In genomic region chr1:3747903-3748302, GRCh38 we compare ENCODE assay signal across 9 cellular contexts. TPM values are rescaled to one million over a fixed set of nuclear protein-coding genes. Genes with fewer than 3 reads are reported as not detected.
DNase-seq lines count a peak whose midpoint lies in the region; ATAC-seq and TF ChIP-seq lines count a peak whose summit lies in the region.
"Had no signal": no experiment of that assay in that cellular context is flagged by ENCODE, and none has a peak within 500 bp of the region (broad histone marks: within the 10 kb centered on the region; RNA-seq: fewer than 3 reads in every experiment).

No MANE protein-coding gene starts in this region.

- no peak for TF ChIP-seq EP300 in suprapubic skin (IDR thresholded peaks at IDR 0.05)

- no peak overlapping the region for H3K27ac ChIP-seq in suprapubic skin

- no peaks in the 10 kb centered on the region for H3K9me3 Mint-ChIP-seq in activated T-cell treated with anti-CD3 and anti-CD28 coated beads, Interleukin-2, amount 50 U/mL, for 72 hours
- no peaks in the 10 kb centered on the region for H3K9me3 Mint-ChIP-seq in activated T-helper 17 cell treated with anti-CD3 and anti-CD28 coated beads, Interleukin-2, amount 50 U/mL, for 72 hours
- H3K9me3 Mint-ChIP-seq in immature natural killer cell, result no peaks in the 10 kb centered on the region

- TF ChIP-seq CTCF in suprapubic skin (IDR thresholded peaks at IDR 0.05), result no peak

- H3K27me3 Mint-ChIP-seq in activated T-cell treated with anti-CD3 and anti-CD28 coated beads, Interleukin-2, amount 50 U/mL, for 72 hours (ENCODE audit: low read depth), result no peaks in the 10 kb centered on the region
- H3K27me3 Mint-ChIP-seq in activated T-helper 17 cell treated with anti-CD3 and anti-CD28 coated beads, Interleukin-2, amount 50 U/mL, for 72 hours, result no peaks in the 10 kb centered on the region
- peaks cover 1 to 12% (median 2%) of the 10 kb centered on the region in 3 donors for H3K27me3 Mint-ChIP-seq in immature natural killer cell (ENCODE audit: low read depth in 3 of 3)

- H3K27me3 ChIP-seq in suprapubic skin, result peaks cover 10% of the 10 kb centered on the region

- H3K4me1 Mint-ChIP-seq in activated T-cell treated with anti-CD3 and anti-CD28 coated beads, Interleukin-2, amount 50 U/mL, for 72 hours (ENCODE audit: low read depth), result peaks cover 44% of the 10 kb centered on the region
- peaks cover 18% of the 10 kb centered on the region for H3K4me1 Mint-ChIP-seq in activated T-helper 17 cell treated with anti-CD3 and anti-CD28 coated beads, Interleukin-2, amount 50 U/mL, for 72 hours
- peaks cover 29 to 33% of the 10 kb centered on the region in 2 donors for H3K4me1 Mint-ChIP-seq in immature natural killer cell

- H3K36me3 Mint-ChIP-seq in activated T-cell treated with anti-CD3 and anti-CD28 coated beads, Interleukin-2, amount 50 U/mL, for 72 hours (ENCODE audit: insufficient read depth in 2 of 2), result no peaks in the 10 kb centered on the region
- no peaks in the 10 kb centered on the region for H3K36me3 Mint-ChIP-seq in activated T-helper 17 cell treated with anti-CD3 and anti-CD28 coated beads, Interleukin-2, amount 50 U/mL, for 72 hours (ENCODE audit: low read depth)
- H3K36me3 Mint-ChIP-seq in immature natural killer cell, result peaks cover 0 to 4% (median 4%) of the 10 kb centered on the region in 3 donors

- DNase-seq in activated T-cell treated with anti-CD3 and anti-CD28 coated beads, Interleukin-2, amount 50 U/mL, for 72 hours, result no peak
- DNase-seq in activated T-cell treated with anti-CD3 and anti-CD28 coated beads, Interleukin-2, amount 50 U/mL, for 48 hours, result no peak
- DNase-seq in immature natural killer cell (no peak), suprapubic skin (ENCODE audit: low spot score in 2 of 2) (peak in 1 of 2 donors; percentile 56), NCI-H146 treated with DMSO at 0.1 percent for 48 hours (lab: John Stamatoyannopoulos, UW; ENCODE audit: unreplicated experiment) (no peak), activated gamma-delta T cell treated with Interleukin-2 at 50 U/mL for 16 hours (no peak)

- peaks cover 38% of the 10 kb centered on the region for H3K4me1 ChIP-seq in suprapubic skin

- H3K9me3 ChIP-seq in suprapubic skin, result no peaks in the 10 kb centered on the region

- no peak overlapping the region for H3K27ac Mint-ChIP-seq in activated T-cell treated with anti-CD3 and anti-CD28 coated beads, Interleukin-2, amount 50 U/mL, for 72 hours
- peak overlapping the region; percentile 62 for H3K27ac Mint-ChIP-seq in activated T-helper 17 cell treated with anti-CD3 and anti-CD28 coated beads, Interleukin-2, amount 50 U/mL, for 72 hours
- H3K27ac Mint-ChIP-seq in immature natural killer cell, result peak overlapping the region in 5 of 6 donors; percentile 48 to 63 (median 57)

- peak overlapping the region; percentile 68 for H3K4me3 ChIP-seq in suprapubic skin

- TF ChIP-seq POLR2A in suprapubic skin (IDR thresholded peaks at IDR 0.05), result no peak

- peak overlapping the region; percentile 74 to 84 for H3K4me3 Mint-ChIP-seq in activated T-cell treated with anti-CD3 and anti-CD28 coated beads, Interleukin-2, amount 50 U/mL, for 72 hours
- H3K4me3 Mint-ChIP-seq in activated T-helper 17 cell treated with anti-CD3 and anti-CD28 coated beads, Interleukin-2, amount 50 U/mL, for 72 hours, result peak overlapping the region; percentile 76
- H3K4me3 Mint-ChIP-seq in immature natural killer cell, result peak overlapping the region; percentile 71 to 80 (median 73)

- WGBS in suprapubic skin, result 65% methylated on average over 13 of the region's 13 CpGs

- H3K36me3 ChIP-seq in suprapubic skin, result peaks cover 3% of the 10 kb centered on the region

- ATAC-seq in activated T-cell treated with anti-CD3 and anti-CD28 coated beads, Interleukin-2, amount 50 U/mL, for 72 hours (replicated peaks in 1 of 2), result no peak
- no peak for ATAC-seq in activated T-helper 17 cell treated with anti-CD3 and anti-CD28 coated beads, Interleukin-2, amount 50 U/mL, for 72 hours (replicated peaks)
- no peak for ATAC-seq in HG03196 (IDR thresholded peaks at IDR 0.05; ENCODE audit: unreplicated experiment)

RNA-seq across cellular contexts. Expression of gene CCDC27, which starts 4.3 kb away (rescaled TPM):
- total RNA-seq in activated T-cell treated with anti-CD3 and anti-CD28 coated beads, Interleukin-2, amount 50 U/mL, for 72 hours, result not detected
- total RNA-seq in activated T-helper 17 cell treated with anti-CD3 and anti-CD28 coated beads, Interleukin-2, amount 50 U/mL, for 72 hours, result not detected
- polyA plus RNA-seq in immature natural killer cell, result not detected
- not detected for total RNA-seq in suprapubic skin
- total RNA-seq: lung had no signal
- polyA plus RNA-seq: lung had no signal

RNA-seq across cellular contexts. Expression of gene SMIM1, which starts 24.6 kb away (rescaled TPM):
- 1 to 10 TPM; 2.5 to 3.4 TPM for total RNA-seq in activated T-cell treated with anti-CD3 and anti-CD28 coated beads, Interleukin-2, amount 50 U/mL, for 72 hours
- total RNA-seq in activated T-helper 17 cell treated with anti-CD3 and anti-CD28 coated beads, Interleukin-2, amount 50 U/mL, for 72 hours, result 1 to 10 TPM; 1.5 to 2.8 TPM
- polyA plus RNA-seq in immature natural killer cell, result under 1 TPM in 1 of 3 donors, not detected in 2; 0.96 TPM
- total RNA-seq in suprapubic skin, result 1 to 10 TPM in 3 of 4 donors, not detected in 1; 3.2 to 8.4 (median 3.4) TPM

RNA-seq across cellular contexts. Expression of gene LRRC47, which starts 48.4 kb away (rescaled TPM):
- total RNA-seq in activated T-cell treated with anti-CD3 and anti-CD28 coated beads, Interleukin-2, amount 50 U/mL, for 72 hours, result 10 to 100 TPM; 37.7 to 48.7 TPM
- 10 to 100 TPM; 26.4 to 35.9 TPM for total RNA-seq in activated T-helper 17 cell treated with anti-CD3 and anti-CD28 coated beads, Interleukin-2, amount 50 U/mL, for 72 hours
- 10 to 100 TPM; 19.3 to 28.3 (median 27.7) TPM for polyA plus RNA-seq in immature natural killer cell
- 10 to 100 TPM; 36.4 to 53.0 (median 41.4) TPM for total RNA-seq in suprapubic skin
